8 cellular contexts compared by ENCODE assay signal in the genomic region with DNA sequence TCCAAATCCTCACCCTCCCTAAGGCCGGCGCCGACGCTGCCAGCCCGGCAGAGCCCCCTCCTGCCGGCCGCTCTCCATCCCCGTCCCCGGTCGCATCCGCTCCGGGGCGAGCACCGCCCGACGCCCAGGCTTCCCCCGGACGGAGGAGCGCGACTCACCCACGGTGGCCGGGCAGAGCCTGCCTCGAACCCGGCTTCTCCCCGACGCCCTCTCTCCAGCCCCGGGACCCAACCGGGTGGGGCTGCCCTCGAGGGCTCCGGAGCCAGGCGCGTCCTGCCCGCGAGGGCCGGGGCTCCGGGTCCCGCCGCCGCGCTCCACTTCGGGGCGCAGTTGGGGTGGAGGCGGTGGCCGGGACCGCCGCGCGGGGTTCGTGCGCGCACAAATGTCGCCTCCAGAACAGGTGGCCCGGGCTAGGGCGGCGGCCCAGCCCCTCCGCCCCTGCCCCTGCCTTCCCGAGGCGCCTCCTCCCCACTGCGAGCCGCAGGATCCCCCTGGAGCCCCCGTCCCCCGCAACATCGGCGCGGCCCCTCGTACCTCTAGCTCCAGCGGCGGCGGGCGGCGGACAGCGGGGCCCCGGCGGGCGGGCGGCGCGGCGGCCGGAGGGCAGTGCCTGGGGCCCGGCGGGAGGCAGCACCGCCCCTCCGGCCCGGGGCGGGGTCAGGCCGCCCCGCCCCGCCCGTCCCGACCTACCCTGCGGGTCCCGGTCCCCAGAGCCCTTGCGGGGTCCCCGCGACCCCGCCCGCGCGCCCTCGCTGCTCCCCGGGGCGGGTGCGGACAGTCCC.
DNase-seq lines count a peak whose midpoint lies in the region; ATAC-seq and TF ChIP-seq lines count a peak whose summit lies in the region.

A gene with protein sequence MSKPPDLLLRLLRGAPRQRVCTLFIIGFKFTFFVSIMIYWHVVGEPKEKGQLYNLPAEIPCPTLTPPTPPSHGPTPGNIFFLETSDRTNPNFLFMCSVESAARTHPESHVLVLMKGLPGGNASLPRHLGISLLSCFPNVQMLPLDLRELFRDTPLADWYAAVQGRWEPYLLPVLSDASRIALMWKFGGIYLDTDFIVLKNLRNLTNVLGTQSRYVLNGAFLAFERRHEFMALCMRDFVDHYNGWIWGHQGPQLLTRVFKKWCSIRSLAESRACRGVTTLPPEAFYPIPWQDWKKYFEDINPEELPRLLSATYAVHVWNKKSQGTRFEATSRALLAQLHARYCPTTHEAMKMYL (minus strand): TSS at position 608 of the 782 bp plus-strand sequence. CDS start 26,919 bp downstream, outside the sequence.

- no peak for TF ChIP-seq CTCF in astrocyte of the spinal cord (IDR thresholded peaks at IDR 0.05; ENCODE audit: low read depth, low read length)

- H3K9ac ChIP-seq in BLaER1, result peak within 1 kb of the TSS; percentile 29; the same call in 1 of the 2 replicates

- H3K9me3 ChIP-seq in BLaER1, result no peaks in the 10 kb centered on the region

- peaks cover 60% of the 10 kb centered on the region for H3K4me1 ChIP-seq in BLaER1

- in situ Hi-C loops in astrocyte of the spinal cord (cut with HindIII; ENCODE audit: low sequenced_read_pairs), result no loop called here

- DNase-seq in astrocyte of the spinal cord (ENCODE audit: low read depth, low spot score), result no peak
- peak; percentile 84 for DNase-seq in iPS-NIHi11 (ENCODE audit: low spot score)
- peak; percentile 29 for DNase-seq in stimulated activated CD8-positive, alpha-beta memory T cell treated with anti-CD3 and anti-CD28 coated beads, Interleukin-4, amount 100 ng/mL, for 48 hours
- no peak for DNase-seq in posterior cingulate gyrus
- DNase-seq in central memory CD4-positive, alpha-beta T cell, result no peak

- intact Hi-C loops in posterior cingulate gyrus (cut with DNase I), result no loop called here

- H4K20me1 ChIP-seq in BLaER1, result peaks cover 27% of the 10 kb centered on the region

- peaks cover 72% of the 10 kb centered on the region for H3K27me3 ChIP-seq in BLaER1

- ATAC-seq in HG02642 (IDR thresholded peaks at IDR 0.05; ENCODE audit: poor library complexity, unreplicated experiment) (peak; percentile 25), GM18868 (IDR thresholded peaks at IDR 0.05; ENCODE audit: unreplicated experiment) (no peak)

- H3K4me3 ChIP-seq in BLaER1 (peak within 1 kb of the TSS; percentile 63), astrocyte of the spinal cord (ENCODE audit: low read depth, low read length) (peak within 1 kb of the TSS; percentile 47)

- no peak within 1 kb of the TSS for H3K27ac ChIP-seq in BLaER1

- no peaks in the 10 kb centered on the region for H3K36me3 ChIP-seq in BLaER1

- H3K4me2 ChIP-seq in BLaER1, result peak within 1 kb of the TSS; percentile 94

Comparison
In these comparisons a context has a peak if more than half of its experiments do, and no peak if none do; other contexts are left out.
1. DNase-seq: peak in iPS-NIHi11 (single experiment) and stimulated activated CD8-positive, alpha-beta memory T cell treated with anti-CD3 and anti-CD28 coated beads, Interleukin-4, amount 100 ng/mL, for 48 hours (single experiment); none in astrocyte of the spinal cord (single experiment), posterior cingulate gyrus (0 of 10) and central memory CD4-positive, alpha-beta T cell (single experiment).